12 cellular contexts compared by ENCODE assay signal in the genomic region with DNA sequence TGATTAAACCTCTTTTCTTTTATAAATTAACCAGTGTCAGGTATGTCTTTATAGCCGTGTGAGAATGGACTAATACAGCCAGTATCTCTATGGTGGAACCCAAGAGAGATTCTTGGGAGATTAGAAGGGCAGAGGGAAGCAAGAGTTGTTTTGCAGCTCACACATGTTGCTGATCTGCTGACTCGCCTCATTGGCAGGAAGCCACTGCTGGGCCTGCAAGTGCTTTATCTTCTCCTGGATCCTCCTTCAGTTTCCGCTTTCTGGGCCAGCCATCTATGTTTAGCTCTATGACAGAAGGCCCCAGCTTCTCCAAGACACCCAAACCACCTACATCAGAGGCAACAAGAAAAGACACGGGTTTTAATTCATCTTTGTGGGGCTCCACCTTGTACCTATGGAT. TPM values are rescaled to one million over a fixed set of nuclear protein-coding genes. Genes with fewer than 3 reads are reported as not detected.
DNase-seq lines count a peak whose midpoint lies in the region; ATAC-seq and TF ChIP-seq lines count a peak whose summit lies in the region.
"Had no signal": no experiment of that assay in that cellular context is flagged by ENCODE, and none has a peak within 500 bp of the region (broad histone marks: within the 10 kb centered on the region; RNA-seq: fewer than 3 reads in every experiment).

No MANE protein-coding gene starts in this region.

- no peaks in the 10 kb centered on the region for H3K79me2 ChIP-seq in PC-3 (ENCODE audit: low read length)

- H3K36me3 ChIP-seq in PC-3 (ENCODE audit: low read depth, low read length) (no peaks in the 10 kb centered on the region), mucosa of descending colon (ENCODE audit: low read depth) (no peaks in the 10 kb centered on the region)

- TF ChIP-seq POLR2A in erythroblast (IDR thresholded peaks at IDR 0.05; ENCODE audit: low read length) = no peak

- no TSS peak for BruUV-seq in PC-3 (replicated peaks; lab: Mats Ljungman, UMichigan)

- no peak for ATAC-seq in PC-3
- no peak for ATAC-seq in mucosa of descending colon
- ATAC-seq in GM19395 (IDR thresholded peaks at IDR 0.05; ENCODE audit: unreplicated experiment) = no peak
- no peak for ATAC-seq in activated naive CD4-positive, alpha-beta T cell treated with anti-CD3 and anti-CD28 coated beads, Interleukin-2, amount 50 U/mL, for 72 hours
- ATAC-seq in GM21723 (IDR thresholded peaks at IDR 0.05; ENCODE audit: unreplicated experiment) = no peak

- no peaks in the 10 kb centered on the region for H3K27me3 ChIP-seq in PC-3 (ENCODE audit: low read length)

- CTCF ChIA-PET in PC-3 (lab: Charles Lee) = no interaction called here

- no peak overlapping the region for H3K27ac ChIP-seq in PC-3 (ENCODE audit: low read length)

- no peaks in the 10 kb centered on the region for H3K9me2 ChIP-seq in PC-3 (replicated peaks; ENCODE audit: low read length)

- H3K9me3 ChIP-seq in PC-3 (ENCODE audit: low read length) (no peaks in the 10 kb centered on the region), mucosa of descending colon (no peaks in the 10 kb centered on the region)

- H3F3A ChIP-seq in PC-3 (ENCODE audit: low read length, unreplicated experiment) = no peaks in the 10 kb centered on the region

- H3K9ac ChIP-seq in PC-3 (ENCODE audit: low read length) = no peak overlapping the region

- no peak overlapping the region for H3K27ac Mint-ChIP-seq in activated naive CD4-positive, alpha-beta T cell treated with anti-CD3 and anti-CD28 coated beads, Interleukin-2, amount 50 U/mL, for 72 hours
- H3K27ac Mint-ChIP-seq: CD4-positive, alpha-beta memory T cell; naive B cell had no signal

- H3K4me3 ChIP-seq in PC-3 (ENCODE audit: low read length) (no peak overlapping the region), mucosa of descending colon (no peak overlapping the region)

- H3K4me1 ChIP-seq in PC-3 (ENCODE audit: insufficient read depth, low read length) (no peaks in the 10 kb centered on the region), mucosa of descending colon (ENCODE audit: low read depth) (no peaks in the 10 kb centered on the region)

- H4K20me1 ChIP-seq in PC-3 (ENCODE audit: low read length) = no peaks in the 10 kb centered on the region

- H3K4me2 ChIP-seq in PC-3 (ENCODE audit: low read length) = no peak overlapping the region

- DNase-seq in AG20443 (ENCODE audit: low spot score) = peak; percentile 83
- peak; percentile 44 for DNase-seq in PC-3
- peak; percentile 66 to 67 for DNase-seq in erythroblast (lab: John Stamatoyannopoulos, UW)
- peak; percentile 33 to 71 (median 50) for DNase-seq in mucosa of descending colon
- no peak for DNase-seq in activated naive CD4-positive, alpha-beta T cell treated with anti-CD3 and anti-CD28 coated beads, Interleukin-2, amount 50 U/mL, for 72 hours (ENCODE audit: low spot score in 2 of 2)
- DNase-seq in NCI-H187 (lab: John Stamatoyannopoulos, UW) = no peak
- DNase-seq: cortex of kidney, naive B cell, NCI-H526 treated with DMSO at 0.1 percent for 48 hours had no signal

- no peak for TF ChIP-seq CTCF in PC-3 (conservative IDR thresholded peaks at IDR 0.05; ENCODE audit: low read depth, low read length)
- TF ChIP-seq CTCF in mucosa of descending colon (IDR thresholded peaks at IDR 0.05) = no peak

- H2AFZ ChIP-seq in PC-3 (ENCODE audit: low read length) = no peak overlapping the region

- intact Hi-C loops in PC-3 (cut with micrococcal nuclease) (no loop called here), mucosa of descending colon (cut with DNase I, micrococcal nuclease) (no loop called here)

- POLR2A ChIA-PET in PC-3 (lab: Charles Lee; ENCODE audit: unreplicated experiment) = no interaction called here

- H3K9me3 Mint-ChIP-seq in activated naive CD4-positive, alpha-beta T cell treated with anti-CD3 and anti-CD28 coated beads, Interleukin-2, amount 50 U/mL, for 72 hours = peaks cover 13 to 19% of the 10 kb centered on the region in 2 donors

- H3K36me3 Mint-ChIP-seq in activated naive CD4-positive, alpha-beta T cell treated with anti-CD3 and anti-CD28 coated beads, Interleukin-2, amount 50 U/mL, for 72 hours = peaks cover 0 to 6% of the 10 kb centered on the region in 2 donors

RNA-seq across cellular contexts. Expression of gene GALNT15, which starts 23.4 kb away (rescaled TPM):
- total RNA-seq in PC-3 (2014; rRNA removed) (not detected in 2 replicates), mucosa of descending colon (10 to 100 TPM in 2 of 3 donors, 1 to 10 TPM in 1; 5.5 to 47.0 (median 12.5) TPM)
- under 1 TPM in 1 of 2 donors, not detected in 1; 0.35 TPM for total RNA-seq in activated naive CD4-positive, alpha-beta T cell treated with anti-CD3 and anti-CD28 coated beads, Interleukin-2, amount 50 U/mL, for 72 hours
- total RNA-seq: CD4-positive, alpha-beta memory T cell had no signal

Comparison
In these comparisons a context has a peak if more than half of its experiments do, and no peak if none do; other contexts are left out.
1. DNase-seq: peak in AG20443 (single experiment), PC-3 (single experiment), erythroblast (2 of 2) and mucosa of descending colon (3 of 3); none in activated naive CD4-positive, alpha-beta T cell treated with anti-CD3 and anti-CD28 coated beads, Interleukin-2, amount 50 U/mL, for 72 hours (0 of 2) and NCI-H187 (0 of 2).